In the genomic region with DNA sequence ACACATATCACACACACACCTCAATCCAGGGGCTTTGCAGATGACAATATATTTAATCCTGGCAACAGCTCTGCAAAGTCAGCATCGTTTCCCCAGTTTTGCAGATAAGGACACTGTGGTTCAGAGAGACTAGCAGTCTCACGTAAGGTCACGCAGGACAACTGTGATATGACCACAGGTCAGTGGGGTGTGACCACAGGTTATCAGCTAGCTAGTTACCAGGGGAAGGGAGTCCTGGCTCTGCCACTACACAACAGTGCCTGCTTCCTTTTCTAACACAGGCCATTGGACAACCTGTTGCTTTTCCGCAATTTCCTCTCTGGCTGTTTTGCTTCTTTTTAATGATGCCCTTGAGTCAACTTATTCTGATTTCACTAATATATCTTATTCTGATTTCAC, we compare ENCODE assay signal across 16 cellular contexts.
"Had no signal": no experiment of that assay in that cellular context is flagged by ENCODE, and none has a peak within 500 bp of the region (broad histone marks: within the 10 kb centered on the region; RNA-seq: fewer than 3 reads in every experiment).

No MANE protein-coding gene starts in this region.

- DNase-seq: activated CD4-positive, alpha-beta T cell treated with anti-CD3 and anti-CD28 coated beads, Interleukin-2, amount 50 U/mL, for 48 hours; effector CD8-positive, alpha-beta T cell; heart right ventricle; midbrain; psoas muscle; stimulated activated CD4-positive, alpha-beta T cell treated with anti-CD3 and anti-CD28 coated beads, Interleukin-4, amount 100 ng/mL, for 24 hours had no signal

- H3K9me3 Mint-ChIP-seq: activated T-helper 1 cell treated with anti-CD3 and anti-CD28 coated beads, Interleukin-12 subunit alpha, Interleukin-12 subunit beta, Interleukin-2, Interleukin-4 antibody, amounts not matched to agents 30 ng/mL and 10 ng/mL and 1 ng/mL, durations not matched to agents 14 hours and 24 hours and 36 hours; dendritic cell treated with granulocyte-macrophage colony-stimulating factor and Interleukin-4, amounts not matched to agents 40 ng/mL and 50 ng/mL, for 4 days; stimulated activated effector memory CD8-positive, alpha-beta T cell treated with anti-CD3 and anti-CD28 coated beads, Interleukin-12 subunit alpha, Interleukin-12 subunit beta, amount 100 ng/mL, for 72 hours had no signal

- ATAC-seq: esophagus mucosa; gastroesophageal sphincter; psoas muscle; sciatic nerve; stimulated activated effector memory CD8-positive, alpha-beta T cell treated with anti-CD3 and anti-CD28 coated beads, Interleukin-12 subunit alpha, Interleukin-12 subunit beta, amount 100 ng/mL, for 72 hours had no signal

- H3K4me3 ChIP-seq: gastroesophageal sphincter, heart right ventricle, lung, psoas muscle, smooth muscle cell had no signal

- FAIRE-seq: bronchial epithelial cell had no signal

- H3K4me3 Mint-ChIP-seq: activated naive CD8-positive, alpha-beta T cell; activated T-helper 1 cell treated with anti-CD3 and anti-CD28 coated beads, Interleukin-12 subunit alpha, Interleukin-12 subunit beta, Interleukin-2, Interleukin-4 antibody, amounts not matched to agents 30 ng/mL and 10 ng/mL and 1 ng/mL, durations not matched to agents 14 hours and 24 hours and 36 hours; dendritic cell treated with granulocyte-macrophage colony-stimulating factor and Interleukin-4, amounts not matched to agents 40 ng/mL and 50 ng/mL, for 4 days; stimulated activated effector memory CD8-positive, alpha-beta T cell treated with anti-CD3 and anti-CD28 coated beads, Interleukin-12 subunit alpha, Interleukin-12 subunit beta, amount 100 ng/mL, for 72 hours had no signal

- H3K9me3 ChIP-seq: gastroesophageal sphincter, heart right ventricle, psoas muscle had no signal

- H3K27ac Mint-ChIP-seq: activated naive CD8-positive, alpha-beta T cell; activated T-helper 1 cell treated with anti-CD3 and anti-CD28 coated beads, Interleukin-12 subunit alpha, Interleukin-12 subunit beta, Interleukin-2, Interleukin-4 antibody, amounts not matched to agents 30 ng/mL and 10 ng/mL and 1 ng/mL, durations not matched to agents 14 hours and 24 hours and 36 hours; dendritic cell treated with granulocyte-macrophage colony-stimulating factor and Interleukin-4, amounts not matched to agents 40 ng/mL and 50 ng/mL, for 4 days; stimulated activated effector memory CD8-positive, alpha-beta T cell treated with anti-CD3 and anti-CD28 coated beads, Interleukin-12 subunit alpha, Interleukin-12 subunit beta, amount 100 ng/mL, for 72 hours had no signal

- H3K36me3 Mint-ChIP-seq: stimulated activated effector memory CD8-positive, alpha-beta T cell treated with anti-CD3 and anti-CD28 coated beads, Interleukin-12 subunit alpha, Interleukin-12 subunit beta, amount 100 ng/mL, for 72 hours had no signal

- H3K27me3 Mint-ChIP-seq: activated naive CD8-positive, alpha-beta T cell; dendritic cell treated with granulocyte-macrophage colony-stimulating factor and Interleukin-4, amounts not matched to agents 40 ng/mL and 50 ng/mL, for 4 days had no signal

- H3K27me3 ChIP-seq: gastroesophageal sphincter, heart right ventricle had no signal

- H3K36me3 ChIP-seq: gastroesophageal sphincter, heart right ventricle had no signal

- H3K27ac ChIP-seq: psoas muscle had no signal
